In the genomic region with DNA sequence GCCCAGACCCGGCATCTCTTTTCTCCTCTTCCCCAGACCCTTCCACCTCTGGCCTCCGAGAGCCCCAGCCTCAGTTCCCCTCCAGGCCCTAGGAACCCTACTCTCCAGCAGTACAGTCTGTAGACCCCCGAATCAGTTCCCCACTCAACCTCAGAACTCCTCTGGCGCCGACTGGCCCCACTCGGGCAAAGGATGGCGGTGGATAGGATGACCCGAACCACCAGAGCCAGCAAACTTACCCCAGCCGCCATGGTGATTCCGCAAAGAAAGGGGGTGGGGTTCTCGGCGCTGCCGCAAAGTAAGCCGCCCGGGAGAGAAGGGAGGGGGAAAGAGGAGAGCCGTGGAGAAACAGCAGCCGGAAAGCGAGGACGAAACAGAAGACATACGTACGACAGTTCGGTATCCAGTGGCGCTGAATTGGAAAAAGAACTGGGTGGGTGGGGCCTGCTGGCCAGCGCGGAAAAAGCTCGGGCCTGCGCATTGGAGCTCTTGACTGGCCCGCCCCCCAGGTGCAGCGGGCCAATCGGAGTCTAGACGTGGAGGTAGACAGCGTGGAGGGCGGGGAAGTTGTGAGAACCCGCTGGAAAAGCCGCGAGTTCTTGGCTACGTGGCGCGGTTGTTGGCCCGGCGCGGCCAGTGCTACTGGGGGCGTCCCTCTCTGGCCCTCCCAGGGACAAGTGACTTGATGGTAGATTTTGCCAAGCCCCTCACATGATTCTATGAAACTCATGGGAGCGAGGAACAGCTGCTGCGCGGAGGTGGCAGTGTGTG, we compare ENCODE assay signal across 8 cellular contexts. TPM values are rescaled to one million over a fixed set of nuclear protein-coding genes. Genes with fewer than 3 reads are reported as not detected.
DNase-seq lines count a peak whose midpoint lies in the region; ATAC-seq lines count a peak whose summit lies in the region.

A gene with protein sequence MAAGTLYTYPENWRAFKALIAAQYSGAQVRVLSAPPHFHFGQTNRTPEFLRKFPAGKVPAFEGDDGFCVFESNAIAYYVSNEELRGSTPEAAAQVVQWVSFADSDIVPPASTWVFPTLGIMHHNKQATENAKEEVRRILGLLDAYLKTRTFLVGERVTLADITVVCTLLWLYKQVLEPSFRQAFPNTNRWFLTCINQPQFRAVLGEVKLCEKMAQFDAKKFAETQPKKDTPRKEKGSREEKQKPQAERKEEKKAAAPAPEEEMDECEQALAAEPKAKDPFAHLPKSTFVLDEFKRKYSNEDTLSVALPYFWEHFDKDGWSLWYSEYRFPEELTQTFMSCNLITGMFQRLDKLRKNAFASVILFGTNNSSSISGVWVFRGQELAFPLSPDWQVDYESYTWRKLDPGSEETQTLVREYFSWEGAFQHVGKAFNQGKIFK (minus strand): TSS at position 300 of the 771 bp plus-strand sequence. CDS start 49 bp downstream, at position 251.

- H3K9me3 ChIP-seq in CD8-positive, alpha-beta memory T cell (ENCODE audit: low read length), result no peaks in the 10 kb centered on the region

- no peaks in the 10 kb centered on the region for H3K9me3 Mint-ChIP-seq in CD8-positive, alpha-beta memory T cell

- CTCF ChIA-PET in CD8-positive, alpha-beta memory T cell (lab: Charles Lee), result interaction anchor here (0.7 to 2.8 kb wide), 15 partner anchors 12 to 258 kb away, joined by 3 to 17 read pairs (median 4); partner anchors contain the start of genes B3GAT3, C11orf98, CSKMT and HNRNPUL2

- H3K4me3 Mint-ChIP-seq in CD8-positive, alpha-beta memory T cell, result peak within 1 kb of the TSS; percentile 90 to 98 (median 96)

- peak; percentile 78 for ATAC-seq in GM19468 (IDR thresholded peaks at IDR 0.05; ENCODE audit: extremely low read depth, unreplicated experiment)

- H3K27ac ChIP-seq in CD8-positive, alpha-beta memory T cell (ENCODE audit: low read depth, low read length), result peak within 1 kb of the TSS; percentile 93

- DNase-seq in CD8-positive, alpha-beta memory T cell, result peak; percentile 96 to 100 (median 99)
- peak; percentile 99 for DNase-seq in HS-5 (ENCODE audit: low read depth)
- DNase-seq in NK-92 treated with Interleukin-12 subunit alpha and Interleukin-12 subunit beta, amount 100 ng/mL, for 24 hours (lab: John Stamatoyannopoulos, UW), result peak; percentile 98
- DNase-seq in activated CD8-positive, alpha-beta memory T cell treated with anti-CD3 and anti-CD28 coated beads for 24 hours, result peak; percentile 97
- DNase-seq in effector CD8-positive, alpha-beta T cell (lab: John Stamatoyannopoulos, UW), result peak; percentile 95
- DNase-seq in medulla oblongata (ENCODE audit: extremely low spot score), result peak; percentile 100
- peak; percentile 95 for DNase-seq in stimulated activated CD8-positive, alpha-beta memory T cell treated with anti-CD3 and anti-CD28 coated beads, Interleukin-12 subunit alpha, Interleukin-12 subunit beta, amount 100 ng/mL, for 1 hour (ENCODE audit: low read depth)

- peaks cover 39% of the 10 kb centered on the region for H3K36me3 ChIP-seq in CD8-positive, alpha-beta memory T cell (ENCODE audit: insufficient read depth, low read length)

- peaks cover 46 to 59% (median 52%) of the 10 kb centered on the region in 3 donors for H3K4me1 Mint-ChIP-seq in CD8-positive, alpha-beta memory T cell

- H3K27me3 ChIP-seq in CD8-positive, alpha-beta memory T cell (ENCODE audit: insufficient read depth, low read length, poor library complexity, severe bottlenecking), result no peaks in the 10 kb centered on the region

- peaks cover 24% of the 10 kb centered on the region for H3K4me1 ChIP-seq in CD8-positive, alpha-beta memory T cell (ENCODE audit: insufficient read depth, low read length)

- H3K27ac Mint-ChIP-seq in CD8-positive, alpha-beta memory T cell, result peak within 1 kb of the TSS; percentile 90 to 97 (median 95)

- no peaks in the 10 kb centered on the region for H3K27me3 Mint-ChIP-seq in CD8-positive, alpha-beta memory T cell

- H3K4me3 ChIP-seq in CD8-positive, alpha-beta memory T cell (ENCODE audit: low read length), result peak within 1 kb of the TSS; percentile 94

- POLR2A ChIA-PET in CD8-positive, alpha-beta memory T cell (lab: Charles Lee), result interaction anchor here (0.6 to 3.0 kb wide), 19 partner anchors 14 to 466 kb away, joined by 3 to 49 read pairs (median 5); partner anchors contain the start of genes AHNAK, B3GAT3, C11orf98 and CSKMT

- H3K36me3 Mint-ChIP-seq in CD8-positive, alpha-beta memory T cell, result peaks cover 10 to 84% (median 13%) of the 10 kb centered on the region in 3 donors

RNA-seq across cellular contexts. Expression of the gene that starts here (rescaled TPM):
- 1,000 to 10,000 TPM; 1,800 to 1,846 TPM for total RNA-seq in CD8-positive, alpha-beta memory T cell
- polyA plus RNA-seq in CD8-positive, alpha-beta memory T cell, result 1,157 TPM

Comparison
In these comparisons a context has a peak if more than half of its experiments do, and no peak if none do; other contexts are left out.
1. Peak in every context shown above with its lines: DNase-seq, ATAC-seq, H3K4me3 ChIP-seq and H3K27ac ChIP-seq.